14 cellular contexts compared by ENCODE assay signal in the genomic region with DNA sequence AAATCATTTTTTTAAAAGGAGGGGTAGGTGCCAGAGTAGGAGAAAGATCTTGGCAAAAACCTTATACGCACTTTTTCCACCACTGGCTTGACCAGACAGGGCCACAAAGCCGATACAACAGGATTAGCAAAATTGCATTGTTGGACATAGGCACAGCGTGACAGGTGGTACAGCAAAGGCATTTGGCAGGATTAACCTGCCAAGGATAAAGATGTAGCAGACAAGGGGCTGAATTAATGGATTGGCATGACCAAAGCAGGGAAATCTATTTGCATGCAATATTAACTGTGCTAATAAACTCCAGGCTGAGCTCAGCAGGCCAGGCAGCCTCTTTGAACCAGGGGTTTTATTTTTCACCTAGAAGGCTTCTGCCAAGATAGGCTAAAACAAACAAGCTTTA.
DNase-seq lines count a peak whose midpoint lies in the region; ATAC-seq and TF ChIP-seq lines count a peak whose summit lies in the region.
"Had no signal": no experiment of that assay in that cellular context is flagged by ENCODE, and none has a peak within 500 bp of the region (broad histone marks: within the 10 kb centered on the region; RNA-seq: fewer than 3 reads in every experiment).

No MANE protein-coding gene starts in this region.

- TF ChIP-seq CTCF in gastrocnemius medialis (IDR thresholded peaks at IDR 0.05 in 4 of 5, conservative IDR thresholded peaks at IDR 0.05 in 1 of 5), result no peak

- TF ChIP-seq POLR2A in gastrocnemius medialis (IDR thresholded peaks at IDR 0.05), result no peak

- in situ Hi-C loops in gastrocnemius medialis (cut with MboI; ENCODE audit: low sequenced_read_pairs in 4 of 4), result no loop called here

- no peaks in the 10 kb centered on the region for H3K9me3 ChIP-seq in gastrocnemius medialis

- ATAC-seq in HG02623 (IDR thresholded peaks at IDR 0.05; ENCODE audit: unreplicated experiment) (no peak), gastrocnemius medialis (no peak)
- ATAC-seq: GM23338 had no signal

- DNase-seq in DMS 273 (lab: John Stamatoyannopoulos, UW; ENCODE audit: unreplicated experiment), result peak; percentile 4
- no peak for DNase-seq in DMS 273 treated with DMSO at 0.1 percent for 48 hours (lab: John Stamatoyannopoulos, UW)
- DNase-seq in DMS79 treated with DMSO at 0.1 percent for 48 hours (lab: John Stamatoyannopoulos, UW), result peak; percentile 57
- DNase-seq in NCI-H82 (lab: John Stamatoyannopoulos, UW), result peak; percentile 88
- DNase-seq in cerebellar cortex (ENCODE audit: low spot score), result peak; percentile 73
- no peak for DNase-seq in gastrocnemius medialis
- DNase-seq in stimulated activated CD4-positive, alpha-beta T cell treated with anti-CD3 and anti-CD28 coated beads, Interleukin-4, amount 100 ng/mL, for 1 hour, result no peak
- DNase-seq: Calu3; CD4-positive, CD25-positive, alpha-beta regulatory T cell; DMS53; H7 had no signal

- no peaks in the 10 kb centered on the region for H3K4me1 ChIP-seq in gastrocnemius medialis

- H3K36me3 ChIP-seq in gastrocnemius medialis, result no peaks in the 10 kb centered on the region

- H3K27me3 ChIP-seq in gastrocnemius medialis, result peaks cover 0 to 9% (median 0%) of the 10 kb centered on the region in 3 donors

- H3K27ac ChIP-seq in gastrocnemius medialis, result no peak overlapping the region
- H3K27ac ChIP-seq: 22Rv1 had no signal

- H3K4me3 ChIP-seq in gastrocnemius medialis, result no peak overlapping the region
- H3K4me3 ChIP-seq: GM23338 had no signal

- intact Hi-C loops in gastrocnemius medialis (cut with DNase I; ENCODE audit: low total_unique reads), result no loop called here

Comparison
In these comparisons a context has a peak if more than half of its experiments do, and no peak if none do; other contexts are left out.
1. DNase-seq: peak in DMS 273 (single experiment), DMS79 treated with DMSO at 0.1 percent for 48 hours (single experiment), NCI-H82 (single experiment) and cerebellar cortex (single experiment); none in DMS 273 treated with DMSO at 0.1 percent for 48 hours (single experiment), gastrocnemius medialis (0 of 2) and stimulated activated CD4-positive, alpha-beta T cell treated with anti-CD3 and anti-CD28 coated beads, Interleukin-4, amount 100 ng/mL, for 1 hour (single experiment).